ENCODE assay signal across 8 cellular contexts in the genomic region with DNA sequence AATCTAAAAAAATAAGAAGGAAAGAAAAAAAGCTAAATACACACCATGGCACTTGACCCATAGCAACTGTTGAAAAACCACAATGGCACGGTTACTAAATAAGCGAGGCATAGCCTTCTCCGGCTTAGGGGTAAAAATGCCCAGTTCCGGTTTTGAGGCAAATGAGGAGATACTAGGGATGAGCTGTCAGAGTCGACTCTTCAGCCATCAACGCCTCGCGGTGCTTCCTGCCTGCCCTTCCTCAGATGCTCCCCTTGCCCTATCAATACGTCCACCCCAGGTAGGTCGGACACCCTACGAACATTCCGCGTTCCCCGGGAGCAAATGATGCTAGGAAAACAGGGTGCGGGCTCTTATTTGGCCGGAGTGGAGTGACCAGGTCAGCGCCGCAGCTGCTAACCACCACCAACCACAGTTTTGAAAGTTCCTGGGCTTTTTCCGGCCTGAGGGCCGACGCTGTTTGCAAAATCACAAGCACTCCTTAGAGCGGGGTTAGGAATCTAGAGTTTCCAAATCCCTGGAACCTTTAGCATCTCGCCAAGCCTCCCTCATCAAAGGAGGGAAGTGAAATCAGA. TPM values are rescaled to one million over a fixed set of nuclear protein-coding genes. Genes with fewer than 3 reads are reported as not detected.
DNase-seq lines count a peak whose midpoint lies in the region; ATAC-seq and TF ChIP-seq lines count a peak whose summit lies in the region.

No MANE protein-coding gene starts in this region.

- no peaks in the 10 kb centered on the region for H3K9me2 ChIP-seq in DOHH2 (replicated peaks; ENCODE audit: control insufficient read depth, low read length)

- WGBS in liver, result 2% methylated on average over 23 of the region's 23 CpGs

- H3K27ac ChIP-seq in DOHH2 (ENCODE audit: low read depth, low read length), result peak overlapping the region; percentile 64
- H3K27ac ChIP-seq in liver (ENCODE audit: low read depth in 1 of 2, low read length in 2 of 2), result peak overlapping the region; percentile 89 to 92
- peak overlapping the region; percentile 79 to 87 for H3K27ac ChIP-seq in thoracic aorta

- DNase-seq in HFFc6 (peak; percentile 46), SK-MEL-5 (ENCODE audit: low read depth, low spot score) (peak; percentile 31), choroid plexus epithelial cell (ENCODE audit: low read depth) (peak; percentile 76), thoracic aorta (ENCODE audit: low spot score) (no peak)

- peak overlapping the region; percentile 64 to 72 for H3K9ac ChIP-seq in liver (ENCODE audit: low read depth in 1 of 2, low read length in 2 of 2)

- peaks cover 43% of the 10 kb centered on the region for H4K20me1 ChIP-seq in DOHH2 (ENCODE audit: control insufficient read depth, insufficient read depth, low read depth, low read length)

- TF ChIP-seq RAD21 in liver (IDR thresholded peaks at IDR 0.05), result no peak

- H3K4me1 ChIP-seq in DOHH2 (ENCODE audit: control insufficient read depth, low read length), result peaks cover 48% of the 10 kb centered on the region
- H3K4me1 ChIP-seq in liver (ENCODE audit: control insufficient read depth in 4 of 4, insufficient read depth in 4 of 4, low read length in 3 of 4), result peaks cover 0 to 29% (median 17%) of the 10 kb centered on the region in 4 donors
- H3K4me1 ChIP-seq in thoracic aorta (ENCODE audit: control insufficient read depth in 1 of 2, low read depth in 2 of 2), result peaks cover 12 to 36% of the 10 kb centered on the region in 2 donors

- H3K4me1 Mint-ChIP-seq in HFFc6 (ENCODE audit: low read depth), result peaks cover 38% of the 10 kb centered on the region

- ATAC-seq in thoracic aorta (ENCODE audit: insufficient number of reproducible peaks, low FRiP score, low read depth) (no peak), GM21390 (IDR thresholded peaks at IDR 0.05; ENCODE audit: unreplicated experiment) (no peak), HG02623 (IDR thresholded peaks at IDR 0.05; ENCODE audit: unreplicated experiment) (no peak)

- H3F3A ChIP-seq in DOHH2 (ENCODE audit: control insufficient read depth, insufficient read depth), result peaks cover 20% of the 10 kb centered on the region

- in situ Hi-C loops in SK-MEL-5 (cut with HindIII; ENCODE audit: low pct_unique_long_range_greater_than_20kb, low sequenced_read_pairs), result no loop called here

- H3K9me3 ChIP-seq in DOHH2 (ENCODE audit: control insufficient read depth, insufficient read depth, low read length) (no peaks in the 10 kb centered on the region), liver (ENCODE audit: control insufficient read depth in 4 of 4, low read length in 3 of 4) (no peaks in the 10 kb centered on the region), thoracic aorta (no peaks in the 10 kb centered on the region)

- peak overlapping the region; percentile 95 for H3K4me3 Mint-ChIP-seq in HFFc6

- TF ChIP-seq CTCF in DOHH2 (IDR thresholded peaks at IDR 0.05; ENCODE audit: low read depth, low read length, poor library complexity, severe bottlenecking), result no peak
- TF ChIP-seq CTCF in HFFc6 (IDR thresholded peaks at IDR 0.05), result no peak
- TF ChIP-seq CTCF in choroid plexus epithelial cell (conservative IDR thresholded peaks at IDR 0.05; ENCODE audit: low read depth, low read length), result no peak
- no peak for TF ChIP-seq CTCF in liver (IDR thresholded peaks at IDR 0.05; ENCODE audit: low read depth, low read length, missing input control)
- TF ChIP-seq CTCF in thoracic aorta (IDR thresholded peaks at IDR 0.05), result no peak

- peak overlapping the region; percentile 65 for H3K4me2 ChIP-seq in DOHH2 (ENCODE audit: low read length)

- H3K4me3 ChIP-seq in DOHH2 (ENCODE audit: low read length), result peak overlapping the region; percentile 98
- H3K4me3 ChIP-seq in choroid plexus epithelial cell (ENCODE audit: low read depth, low read length), result peak overlapping the region; percentile 92
- peak overlapping the region; percentile 55 to 96 (median 85) for H3K4me3 ChIP-seq in liver (ENCODE audit: low read depth in 1 of 3, low read length in 3 of 3)
- H3K4me3 ChIP-seq in thoracic aorta, result peak overlapping the region; percentile 98

- peak overlapping the region; percentile 82 for H3K27ac Mint-ChIP-seq in HFFc6

- H3K36me3 ChIP-seq in DOHH2 (ENCODE audit: control insufficient read depth, low read length) (peaks cover 62% of the 10 kb centered on the region), liver (ENCODE audit: control insufficient read depth in 4 of 4, insufficient read depth in 3 of 4, low read depth in 1 of 4, low read length in 3 of 4) (peaks cover 2 to 28% (median 23%) of the 10 kb centered on the region in 4 donors), thoracic aorta (peaks cover 25% of the 10 kb centered on the region)

- H3K36me3 Mint-ChIP-seq in HFFc6 (ENCODE audit: low read depth), result peaks cover 36% of the 10 kb centered on the region

- peaks cover 98% of the 10 kb centered on the region for H3K79me2 ChIP-seq in DOHH2 (ENCODE audit: control insufficient read depth, low read length)

- peaks cover 2% of the 10 kb centered on the region; the same call in 1 of the 2 replicates for H3K27me3 Mint-ChIP-seq in HFFc6 (ENCODE audit: insufficient read depth)

- no peaks in the 10 kb centered on the region for H3K27me3 ChIP-seq in DOHH2 (ENCODE audit: control insufficient read depth, low read length)
- H3K27me3 ChIP-seq in liver (ENCODE audit: control insufficient read depth in 4 of 4, insufficient read depth in 4 of 4, low read length in 3 of 4), result no peaks in the 10 kb centered on the region
- H3K27me3 ChIP-seq in thoracic aorta (replicated peaks; ENCODE audit: insufficient read depth), result no peaks in the 10 kb centered on the region

- H3K9me3 Mint-ChIP-seq in HFFc6, result no peaks in the 10 kb centered on the region

TF ChIP-seq in liver, 16 proteins besides CTCF, POLR2A, EP300 and RAD21 (continues in another document):
- TF ChIP-seq, protein P1, sequence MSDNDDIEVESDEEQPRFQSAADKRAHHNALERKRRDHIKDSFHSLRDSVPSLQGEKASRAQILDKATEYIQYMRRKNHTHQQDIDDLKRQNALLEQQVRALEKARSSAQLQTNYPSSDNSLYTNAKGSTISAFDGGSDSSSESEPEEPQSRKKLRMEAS (IDR thresholded peaks at IDR 0.05), result no peak
- TF ChIP-seq, protein P2, sequence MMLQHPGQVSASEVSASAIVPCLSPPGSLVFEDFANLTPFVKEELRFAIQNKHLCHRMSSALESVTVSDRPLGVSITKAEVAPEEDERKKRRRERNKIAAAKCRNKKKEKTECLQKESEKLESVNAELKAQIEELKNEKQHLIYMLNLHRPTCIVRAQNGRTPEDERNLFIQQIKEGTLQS (IDR thresholded peaks at IDR 0.05), result no peak
- no peak for TF ChIP-seq HNF4A (conservative IDR thresholded peaks at IDR 0.05)

RNA-seq across cellular contexts. Expression of a gene that starts 1.2 kb away (rescaled TPM):
- 100 to 1,000 TPM; 232 to 247 (median 238) TPM for total RNA-seq in HFFc6 (2021; fragmentation: NEBNext Ultra II Directional; extraction: Animal tissue kit (Norgen Biotek cat#: 25700))
- 179 and 229 TPM in 2 replicates for total RNA-seq in SK-MEL-5 (2014; rRNA removed; shearing (Covaris generic))
- 222 and 240 TPM in 2 replicates for polyA plus RNA-seq in SK-MEL-5 (2015; cell fraction: cytosol; rRNA removed)
- 320 and 361 TPM in 2 replicates for polyA plus RNA-seq in SK-MEL-5 (2015; cell fraction: nucleus; rRNA removed)
- total RNA-seq in liver (10 to 100 TPM; 45.3 to 83.9 TPM), thoracic aorta (10 to 100 TPM; 41.0 to 83.5 TPM)
- polyA plus RNA-seq in liver, result 10 to 100 TPM; 62.6 to 98.5 TPM

RNA-seq across cellular contexts. Expression of a gene that starts 22.1 kb away (rescaled TPM):
- 10 to 100 TPM; 16.3 to 30.9 (median 24.0) TPM for total RNA-seq in HFFc6 (2021; fragmentation: NEBNext Ultra II Directional; extraction: Animal tissue kit (Norgen Biotek cat#: 25700))
- 33.9 and 37.0 TPM in 2 replicates for total RNA-seq in SK-MEL-5 (2014; rRNA removed; shearing (Covaris generic))
- 19.4 and 22.7 TPM in 2 replicates for polyA plus RNA-seq in SK-MEL-5 (2015; cell fraction: cytosol; rRNA removed)
- 17.9 and 25.3 TPM in 2 replicates for polyA plus RNA-seq in SK-MEL-5 (2015; cell fraction: nucleus; rRNA removed)
- total RNA-seq in liver (10 to 100 TPM; 13.0 to 15.5 TPM), thoracic aorta (10 to 100 TPM; 16.9 to 17.7 TPM)
- polyA plus RNA-seq in liver, result 10 to 100 TPM in 1 of 2 donors, 1 to 10 TPM in 1; 8.9 to 13.5 TPM

RNA-seq across cellular contexts. Expression of a gene that starts 22.2 kb away (rescaled TPM):
- total RNA-seq in HFFc6 (2021; fragmentation: NEBNext Ultra II Directional; extraction: Animal tissue kit (Norgen Biotek cat#: 25700)), result 10 to 100 TPM; 37.9 to 49.0 (median 41.6) TPM
- 39.3 and 45.1 TPM in 2 replicates for total RNA-seq in SK-MEL-5 (2014; rRNA removed; shearing (Covaris generic))
- 33.8 and 35.3 TPM in 2 replicates for polyA plus RNA-seq in SK-MEL-5 (2015; cell fraction: cytosol; rRNA removed)
- polyA plus RNA-seq in SK-MEL-5 (2015; cell fraction: nucleus; rRNA removed), result 13.4 and 21.1 TPM in 2 replicates
- total RNA-seq in liver, result 10 to 100 TPM; 11.9 to 13.3 TPM
- polyA plus RNA-seq in liver, result 10 to 100 TPM; 24.7 to 39.9 TPM
- total RNA-seq in thoracic aorta, result 10 to 100 TPM in 1 of 2 donors, 1 to 10 TPM in 1; 7.1 to 11.4 TPM

RNA-seq across cellular contexts. Expression of a gene that starts 27.6 kb away (rescaled TPM):
- 100 to 1,000 TPM; 530 to 650 (median 609) TPM for total RNA-seq in HFFc6 (2021; fragmentation: NEBNext Ultra II Directional; extraction: Animal tissue kit (Norgen Biotek cat#: 25700))
- 447 and 502 TPM in 2 replicates for total RNA-seq in SK-MEL-5 (2014; rRNA removed; shearing (Covaris generic))
- 287 and 366 TPM in 2 replicates for polyA plus RNA-seq in SK-MEL-5 (2015; cell fraction: cytosol; rRNA removed)
- polyA plus RNA-seq in SK-MEL-5 (2015; cell fraction: nucleus; rRNA removed), result 120 and 144 TPM in 2 replicates
- total RNA-seq in liver (100 to 1,000 TPM; 101 to 143 TPM), thoracic aorta (100 to 1,000 TPM; 167 to 199 TPM)
- polyA plus RNA-seq in liver, result 100 to 1,000 TPM; 224 to 275 TPM

RNA-seq across cellular contexts. Expression of a gene that starts 30.4 kb away (rescaled TPM):
- total RNA-seq in HFFc6 (2021; fragmentation: NEBNext Ultra II Directional; extraction: Animal tissue kit (Norgen Biotek cat#: 25700)), result 100 to 1,000 TPM; 356 to 391 (median 373) TPM
- 1,050 and 1,113 TPM in 2 replicates for total RNA-seq in SK-MEL-5 (2014; rRNA removed; shearing (Covaris generic))
- polyA plus RNA-seq in SK-MEL-5 (2015; cell fraction: cytosol; rRNA removed), result 619 and 1,199 TPM in 2 replicates
- 136 and 184 TPM in 2 replicates for polyA plus RNA-seq in SK-MEL-5 (2015; cell fraction: nucleus; rRNA removed)
- total RNA-seq in liver (100 to 1,000 TPM; 338 to 451 TPM), thoracic aorta (100 to 1,000 TPM; 229 to 431 TPM)
- 100 to 1,000 TPM; 621 to 910 TPM for polyA plus RNA-seq in liver
